13 cellular contexts compared by ENCODE assay signal in the genomic region with DNA sequence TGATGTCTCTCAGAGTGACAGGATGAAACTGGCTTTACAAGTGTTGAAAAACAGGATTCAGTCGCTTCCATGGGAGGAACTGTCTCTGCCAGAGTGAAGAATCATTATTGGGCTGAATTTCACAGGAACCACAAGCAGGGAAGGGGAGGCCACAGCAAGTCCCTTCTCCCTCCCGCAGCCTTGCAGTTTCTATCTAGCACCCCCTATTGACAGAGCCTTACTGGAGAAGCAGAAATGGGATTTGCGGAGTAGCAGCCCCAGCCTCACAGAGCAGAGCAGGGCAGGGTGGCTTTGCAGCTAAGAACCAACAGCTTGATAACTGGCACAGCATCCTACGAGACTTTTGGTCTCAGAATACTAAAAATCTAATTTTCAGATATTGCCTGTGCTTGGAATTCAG.
A peak's percentile ranks its signal among the peaks of the same experiment; 100 is the strongest.
DNase-seq lines count a peak whose midpoint lies in the region; ATAC-seq, FAIRE-seq and TF ChIP-seq lines count a peak whose summit lies in the region.
"Had no signal": no experiment of that assay in that cellular context is flagged by ENCODE, and none has a peak within 500 bp of the region (broad histone marks: within the 10 kb centered on the region; RNA-seq: fewer than 3 reads in every experiment).

No MANE protein-coding gene starts in this region.

- peaks cover 10% of the 10 kb centered on the region for H3K27me3 ChIP-seq in left ventricle myocardium inferior (ENCODE audit: low read depth)
- H3K27me3 ChIP-seq in pancreas, result no peaks in the 10 kb centered on the region
- H3K27me3 ChIP-seq: suprapubic skin had no signal

- intact Hi-C loops in left ventricle myocardium inferior (cut with micrococcal nuclease), result no loop called here
- intact Hi-C loops in Right ventricle myocardium superior (cut with DNase I), result no loop called here
- intact Hi-C loops in OCI-LY7 (cut with micrococcal nuclease; ENCODE audit: unreplicated experiment), result no loop called here
- intact Hi-C loops in pancreas (cut with DNase I), result no loop called here

- H4K20me1 ChIP-seq in OCI-LY7 (ENCODE audit: insufficient read depth, low read length), result no peaks in the 10 kb centered on the region

- POLR2A ChIA-PET in OCI-LY7 (lab: Charles Lee), result no interaction called here

- no TSS peak for BruUV-seq in OCI-LY7 (replicated peaks; lab: Mats Ljungman, UMichigan)

- TF ChIP-seq CTCF in left ventricle myocardium inferior (IDR thresholded peaks at IDR 0.05; ENCODE audit: borderline replicate concordance) (peak; percentile 40), OCI-LY7 (conservative IDR thresholded peaks at IDR 0.05; ENCODE audit: low read length) (peak; percentile 43), fibroblast of the aortic adventitia (IDR thresholded peaks at IDR 0.05; ENCODE audit: insufficient read depth, low read length) (peak; percentile 27), GM20000 (IDR thresholded peaks at IDR 0.05; ENCODE audit: extremely low read depth, missing control alignments) (no peak), pancreas (IDR thresholded peaks at IDR 0.05) (no peak)

- no peaks in the 10 kb centered on the region for H3K36me3 ChIP-seq in left ventricle myocardium inferior
- no peaks in the 10 kb centered on the region for H3K36me3 ChIP-seq in OCI-LY7 (ENCODE audit: insufficient read depth, low read length)
- H3K36me3 ChIP-seq in pancreas, result no peaks in the 10 kb centered on the region
- H3K36me3 ChIP-seq: suprapubic skin had no signal

- no peak for FAIRE-seq in pancreas (lab: Jason Lieb, UNC)
- FAIRE-seq: astrocyte had no signal

- DNase-seq in left ventricle myocardium inferior (no peak), Right ventricle myocardium superior (no peak), OCI-LY7 (ENCODE audit: low spot score) (peak; percentile 1), fibroblast of the aortic adventitia (ENCODE audit: low read depth) (peak; percentile 4), GM20000 (ENCODE audit: low spot score) (no peak), pancreas (no peak), NCI-H1417 (lab: John Stamatoyannopoulos, UW) (no peak)
- no peak for DNase-seq in stimulated activated CD4-positive, alpha-beta T cell treated with anti-CD3 and anti-CD28 coated beads, Interleukin-15, amount 100 ng/mL, for 24 hours
- DNase-seq: NCI-H187; stimulated activated CD4-positive, alpha-beta T cell treated with anti-CD3 and anti-CD28 coated beads, Interleukin-4, amount 100 ng/mL, for 4 hours had no signal

- CTCF ChIA-PET in OCI-LY7 (lab: Charles Lee; ENCODE audit: unreplicated experiment), result no interaction called here

- no peaks in the 10 kb centered on the region for H3K9me2 ChIP-seq in OCI-LY7 (ENCODE audit: insufficient read depth, low read length)

- H3K9me3 ChIP-seq in left ventricle myocardium inferior (replicated peaks) (no peaks in the 10 kb centered on the region), OCI-LY7 (ENCODE audit: low read length) (no peaks in the 10 kb centered on the region), pancreas (no peaks in the 10 kb centered on the region)
- H3K9me3 ChIP-seq: suprapubic skin had no signal

- H3K79me2 ChIP-seq in OCI-LY7 (ENCODE audit: insufficient read depth, low read depth, low read length), result no peaks in the 10 kb centered on the region

- no peak overlapping the region for H3K27ac ChIP-seq in left ventricle myocardium inferior (replicated peaks)
- H3K27ac ChIP-seq in OCI-LY7 (ENCODE audit: low read depth, low read length, poor library complexity, severe bottlenecking), result no peak overlapping the region
- no peak overlapping the region for H3K27ac ChIP-seq in pancreas
- H3K27ac ChIP-seq: HL-60, suprapubic skin had no signal

- H3K4me1 ChIP-seq in left ventricle myocardium inferior (no peaks in the 10 kb centered on the region), OCI-LY7 (ENCODE audit: insufficient read depth, low read length, poor library complexity, severe bottlenecking) (no peaks in the 10 kb centered on the region), pancreas (no peaks in the 10 kb centered on the region)

- no peak for ATAC-seq in Right ventricle myocardium superior (ENCODE audit: poor library complexity)
- ATAC-seq in pancreas, result no peak

- H3K4me2 ChIP-seq in OCI-LY7 (ENCODE audit: low read length), result no peak overlapping the region

- WGBS in pancreas, 2 donors, result 42 to 43% methylated on average over 4 of the region's 4 CpGs

- H3K4me3 ChIP-seq in left ventricle myocardium inferior, result no peak overlapping the region
- H3K4me3 ChIP-seq in OCI-LY7 (ENCODE audit: low read depth, low read length, poor library complexity, severe bottlenecking), result no peak overlapping the region
- H3K4me3 ChIP-seq in fibroblast of the aortic adventitia (ENCODE audit: low read depth, low read length), result no peak overlapping the region
- H3K4me3 ChIP-seq in pancreas, result no peak overlapping the region
- H3K4me3 ChIP-seq: suprapubic skin had no signal

- H2AFZ ChIP-seq in OCI-LY7 (ENCODE audit: low read length), result no peak overlapping the region

Comparison
In these comparisons a context has a peak if more than half of its experiments do, and no peak if none do; other contexts are left out.
1. DNase-seq: peak in OCI-LY7 (single experiment) and fibroblast of the aortic adventitia (single experiment); none in left ventricle myocardium inferior (single experiment), Right ventricle myocardium superior (single experiment), GM20000 (single experiment), pancreas (0 of 6), NCI-H1417 (0 of 3) and stimulated activated CD4-positive, alpha-beta T cell treated with anti-CD3 and anti-CD28 coated beads, Interleukin-15, amount 100 ng/mL, for 24 hours (single experiment).
2. CTCF ChIP-seq: peak in left ventricle myocardium inferior (single experiment), OCI-LY7 (single experiment) and fibroblast of the aortic adventitia (single experiment); none in GM20000 (single experiment) and pancreas (0 of 4).